24 cellular contexts compared by ENCODE assay signal in genomic region chr18:22086973-22087372, GRCh38.
"Had no signal": no experiment of that assay in that cellular context is flagged by ENCODE, and none has a peak within 500 bp of the region (broad histone marks: within the 10 kb centered on the region; RNA-seq: fewer than 3 reads in every experiment).

No MANE protein-coding gene starts in this region.

- H3K9me3 ChIP-seq: esophagus muscularis mucosa, gastrocnemius medialis, heart left ventricle, left ventricle myocardium inferior, lower lobe of right lung had no signal

- H3K4me3 ChIP-seq: coronary artery, dorsolateral prefrontal cortex, esophagus muscularis mucosa, gastrocnemius medialis, heart left ventricle, hepatocyte, left ventricle myocardium inferior, lower lobe of right lung had no signal

- DNase-seq: dermis blood vessel endothelial cell; dorsolateral prefrontal cortex; effector CD4-positive, alpha-beta T cell; effector memory CD4-positive, alpha-beta T cell; foreskin keratinocyte; gastrocnemius medialis; heart left ventricle; hypothalamus; immature natural killer cell; islet precursor cell; kidney; kidney glomerular epithelial cell; left colon; left ventricle myocardium inferior; lower lobe of right lung; mesenchymal stem cell; midbrain; naive thymus-derived CD4-positive, alpha-beta T cell had no signal

- H3K27ac ChIP-seq: coronary artery, dorsolateral prefrontal cortex, esophagus muscularis mucosa, foreskin keratinocyte, gastrocnemius medialis, hepatocyte, lower lobe of right lung had no signal

- H3K27me3 ChIP-seq: heart left ventricle, hepatocyte had no signal

- ATAC-seq: foreskin keratinocyte; gastrocnemius medialis; heart left ventricle; left colon; left lobe of liver; naive thymus-derived CD4-positive, alpha-beta T cell had no signal

- H3K36me3 ChIP-seq: esophagus muscularis mucosa, gastrocnemius medialis, heart left ventricle, left ventricle myocardium inferior, lower lobe of right lung had no signal

- FAIRE-seq: colon, endothelial cell of umbilical vein, kidney had no signal

- H3K4me1 ChIP-seq: esophagus muscularis mucosa, foreskin keratinocyte, gastrocnemius medialis, lower lobe of right lung had no signal
